1 cellular context compared by ENCODE assay signal in genomic region chr9:127502706-127503378, GRCh38.
TF ChIP-seq lines count a peak whose summit lies in the region.

No MANE protein-coding gene starts in this region.

TF ChIP-seq in GM12878, 131 proteins besides CTCF, POLR2A, EP300 and RAD21:
- TF ChIP-seq MLLT1 (IDR thresholded peaks at IDR 0.05) (no peak), PRDM15 (CRISPR knock-in tag; IDR thresholded peaks at IDR 0.05) (no peak), MEF2B (IDR thresholded peaks at IDR 0.05; ENCODE audit: partially characterized antibody, poor library complexity, severe bottlenecking) (no peak), HDAC6 (IDR thresholded peaks at IDR 0.05; ENCODE audit: unreplicated experiment) (no peak), ZBTB4 (CRISPR knock-in tag; IDR thresholded peaks at IDR 0.05) (no peak), CREB1 (IDR thresholded peaks at IDR 0.05; ENCODE audit: low read depth) (no peak), ATF2 (IDR thresholded peaks at IDR 0.05; ENCODE audit: low read length) (no peak), ZBTB11 (CRISPR knock-in tag; IDR thresholded peaks at IDR 0.05) (no peak), DPF2 (IDR thresholded peaks at IDR 0.05) (no peak), NR2F1 (conservative IDR thresholded peaks at IDR 0.05) (no peak), ETV6 (conservative IDR thresholded peaks at IDR 0.05 in 1 of 2, IDR thresholded peaks at IDR 0.05 in 1 of 2; ENCODE audit: borderline replicate concordance in 1 of 2, low read depth in 1 of 2) (no peak), BCL3 (IDR thresholded peaks at IDR 0.05; ENCODE audit: borderline replicate concordance, insufficient read depth, low read depth, low read length, poor library complexity, severe bottlenecking) (no peak), TCF12 (IDR thresholded peaks at IDR 0.05; ENCODE audit: low read depth, low read length) (no peak), SIX5 (IDR thresholded peaks at IDR 0.05; ENCODE audit: low read depth, low read length, severe bottlenecking) (no peak), SPI1 (IDR thresholded peaks at IDR 0.05; ENCODE audit: borderline replicate concordance, insufficient read depth, low read depth, low read length) (no peak), MYC (IDR thresholded peaks at IDR 0.05; ENCODE audit: insufficient read depth, insufficient read length, insufficient replicate concordance, low read length, severe bottlenecking) (no peak), KAT2A (conservative IDR thresholded peaks at IDR 0.05; ENCODE audit: control insufficient read depth, low read depth, low read length) (no peak)
